Comparison of ENCODE assay signal across 22 cellular contexts in the genomic region with DNA sequence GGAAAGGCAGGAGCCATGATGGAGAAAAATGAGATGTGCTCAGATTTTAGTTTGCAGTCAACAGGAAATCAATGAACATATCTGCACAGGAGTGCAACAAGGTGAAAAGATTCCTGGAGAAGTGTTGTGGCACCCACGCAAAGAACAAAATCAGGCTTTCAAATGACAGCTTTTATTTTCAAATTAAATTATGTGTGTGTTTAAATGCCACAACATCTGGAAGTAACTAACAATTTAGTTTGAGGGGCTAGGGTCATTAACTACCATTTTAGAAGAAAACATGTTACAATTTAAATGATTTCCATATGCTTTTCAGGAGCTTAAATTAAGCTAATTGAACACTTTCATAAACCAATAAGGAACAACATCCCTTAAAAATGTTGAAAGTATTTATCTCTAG.
"Had no signal": no experiment of that assay in that cellular context is flagged by ENCODE, and none has a peak within 500 bp of the region (broad histone marks: within the 10 kb centered on the region; RNA-seq: fewer than 3 reads in every experiment).

No MANE protein-coding gene starts in this region.

- H3K36me3 ChIP-seq: MG63, SJSA1 had no signal

- ATAC-seq: HepG2 had no signal

- H3K9me3 ChIP-seq: SJSA1 had no signal

- H3K4me3 ChIP-seq: MG63, SJSA1 had no signal

- DNase-seq: IMR-90, Karpas-422, KG1, MG63, NCI-H1092 treated with DMSO at 0.1 percent for 48 hours, NCI-H1436, NCI-H187, NCI-H2029, NCI-H2081 treated with DMSO at 0.1 percent for 48 hours, NCI-H2171, NCI-H226, NCI-H446, NCI-H510A, NCI-H524 treated with DMSO at 0.1 percent for 48 hours, NCI-H69, NCI-H774, Right ventricle myocardium superior, RPMI8226, SIG-M5 had no signal

- H3K27ac ChIP-seq: SJSA1 had no signal

- FAIRE-seq: HepG2, RCC 7860 had no signal

- H3K27me3 ChIP-seq: SJSA1 had no signal
